ENCODE assay signal across 1 cellular context in the genomic region with DNA sequence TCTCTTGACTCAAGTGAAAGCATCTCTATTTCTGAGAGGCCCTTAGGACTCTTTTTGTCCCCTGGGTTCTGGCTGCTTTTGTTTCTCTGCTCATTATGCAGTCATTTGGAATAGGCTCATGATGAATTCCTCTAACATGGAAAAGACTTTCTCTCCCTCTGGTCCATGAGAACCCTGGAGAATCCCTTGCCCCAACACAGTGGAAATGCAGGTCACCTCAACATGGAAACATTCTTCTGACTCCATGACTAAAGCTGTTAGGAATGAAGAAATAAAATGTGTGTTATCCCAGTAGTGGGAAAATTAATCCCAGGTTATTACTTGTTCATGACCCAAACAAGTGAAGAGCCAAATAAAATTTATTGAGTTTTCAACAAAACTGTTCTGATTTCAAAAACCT.
TF ChIP-seq lines count a peak whose summit lies in the region.

No MANE protein-coding gene starts in this region.

TF ChIP-seq in GM23338, 12 proteins besides CTCF, POLR2A, EP300 and RAD21 (continued from another document):
- TF ChIP-seq, protein P1, sequence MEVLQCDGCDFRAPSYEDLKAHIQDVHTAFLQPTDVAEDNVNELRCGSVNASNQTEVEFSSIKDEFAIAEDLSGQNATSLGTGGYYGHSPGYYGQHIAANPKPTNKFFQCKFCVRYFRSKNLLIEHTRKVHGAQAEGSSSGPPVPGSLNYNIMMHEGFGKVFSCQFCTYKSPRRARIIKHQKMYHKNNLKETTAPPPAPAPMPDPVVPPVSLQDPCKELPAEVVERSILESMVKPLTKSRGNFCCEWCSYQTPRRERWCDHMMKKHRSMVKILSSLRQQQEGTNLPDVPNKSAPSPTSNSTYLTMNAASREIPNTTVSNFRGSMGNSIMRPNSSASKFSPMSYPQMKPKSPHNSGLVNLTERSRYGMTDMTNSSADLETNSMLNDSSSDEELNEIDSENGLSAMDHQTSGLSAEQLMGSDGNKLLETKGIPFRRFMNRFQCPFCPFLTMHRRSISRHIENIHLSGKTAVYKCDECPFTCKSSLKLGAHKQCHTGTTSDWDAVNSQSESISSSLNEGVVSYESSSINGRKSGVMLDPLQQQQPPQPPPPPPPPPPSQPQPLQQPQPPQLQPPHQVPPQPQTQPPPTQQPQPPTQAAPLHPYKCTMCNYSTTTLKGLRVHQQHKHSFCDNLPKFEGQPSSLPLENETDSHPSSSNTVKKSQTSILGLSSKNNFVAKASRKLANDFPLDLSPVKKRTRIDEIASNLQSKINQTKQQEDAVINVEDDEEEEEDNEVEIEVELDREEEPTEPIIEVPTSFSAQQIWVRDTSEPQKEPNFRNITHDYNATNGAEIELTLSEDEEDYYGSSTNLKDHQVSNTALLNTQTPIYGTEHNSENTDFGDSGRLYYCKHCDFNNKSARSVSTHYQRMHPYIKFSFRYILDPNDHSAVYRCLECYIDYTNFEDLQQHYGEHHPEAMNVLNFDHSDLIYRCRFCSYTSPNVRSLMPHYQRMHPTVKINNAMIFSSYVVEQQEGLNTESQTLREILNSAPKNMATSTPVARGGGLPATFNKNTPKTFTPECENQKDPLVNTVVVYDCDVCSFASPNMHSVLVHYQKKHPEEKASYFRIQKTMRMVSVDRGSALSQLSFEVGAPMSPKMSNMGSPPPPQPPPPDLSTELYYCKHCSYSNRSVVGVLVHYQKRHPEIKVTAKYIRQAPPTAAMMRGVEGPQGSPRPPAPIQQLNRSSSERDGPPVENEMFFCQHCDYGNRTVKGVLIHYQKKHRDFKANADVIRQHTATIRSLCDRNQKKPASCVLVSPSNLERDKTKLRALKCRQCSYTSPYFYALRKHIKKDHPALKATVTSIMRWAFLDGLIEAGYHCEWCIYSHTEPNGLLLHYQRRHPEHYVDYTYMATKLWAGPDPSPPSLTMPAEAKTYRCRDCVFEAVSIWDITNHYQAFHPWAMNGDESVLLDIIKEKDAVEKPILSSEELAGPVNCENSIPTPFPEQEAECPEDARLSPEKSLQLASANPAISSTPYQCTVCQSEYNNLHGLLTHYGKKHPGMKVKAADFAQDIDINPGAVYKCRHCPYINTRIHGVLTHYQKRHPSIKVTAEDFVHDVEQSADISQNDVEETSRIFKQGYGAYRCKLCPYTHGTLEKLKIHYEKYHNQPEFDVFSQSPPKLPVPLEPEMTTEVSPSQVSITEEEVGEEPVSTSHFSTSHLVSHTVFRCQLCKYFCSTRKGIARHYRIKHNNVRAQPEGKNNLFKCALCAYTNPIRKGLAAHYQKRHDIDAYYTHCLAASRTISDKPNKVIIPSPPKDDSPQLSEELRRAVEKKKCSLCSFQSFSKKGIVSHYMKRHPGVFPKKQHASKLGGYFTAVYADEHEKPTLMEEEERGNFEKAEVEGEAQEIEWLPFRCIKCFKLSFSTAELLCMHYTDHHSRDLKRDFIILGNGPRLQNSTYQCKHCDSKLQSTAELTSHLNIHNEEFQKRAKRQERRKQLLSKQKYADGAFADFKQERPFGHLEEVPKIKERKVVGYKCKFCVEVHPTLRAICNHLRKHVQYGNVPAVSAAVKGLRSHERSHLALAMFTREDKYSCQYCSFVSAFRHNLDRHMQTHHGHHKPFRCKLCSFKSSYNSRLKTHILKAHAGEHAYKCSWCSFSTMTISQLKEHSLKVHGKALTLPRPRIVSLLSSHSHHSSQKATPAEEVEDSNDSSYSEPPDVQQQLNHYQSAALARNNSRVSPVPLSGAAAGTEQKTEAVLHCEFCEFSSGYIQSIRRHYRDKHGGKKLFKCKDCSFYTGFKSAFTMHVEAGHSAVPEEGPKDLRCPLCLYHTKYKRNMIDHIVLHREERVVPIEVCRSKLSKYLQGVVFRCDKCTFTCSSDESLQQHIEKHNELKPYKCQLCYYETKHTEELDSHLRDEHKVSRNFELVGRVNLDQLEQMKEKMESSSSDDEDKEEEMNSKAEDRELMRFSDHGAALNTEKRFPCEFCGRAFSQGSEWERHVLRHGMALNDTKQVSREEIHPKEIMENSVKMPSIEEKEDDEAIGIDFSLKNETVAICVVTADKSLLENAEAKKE (CRISPR knock-in tag; IDR thresholded peaks at IDR 0.05) = no peak
